1 cellular context compared by ENCODE assay signal in genomic region chr16:56970934-56971767, GRCh38.
TF ChIP-seq lines count a peak whose summit lies in the region.

No MANE protein-coding gene starts in this region.

TF ChIP-seq in GM12878, 131 proteins besides CTCF, POLR2A, EP300 and RAD21 (continues in another document):
- TF ChIP-seq, protein P1, sequence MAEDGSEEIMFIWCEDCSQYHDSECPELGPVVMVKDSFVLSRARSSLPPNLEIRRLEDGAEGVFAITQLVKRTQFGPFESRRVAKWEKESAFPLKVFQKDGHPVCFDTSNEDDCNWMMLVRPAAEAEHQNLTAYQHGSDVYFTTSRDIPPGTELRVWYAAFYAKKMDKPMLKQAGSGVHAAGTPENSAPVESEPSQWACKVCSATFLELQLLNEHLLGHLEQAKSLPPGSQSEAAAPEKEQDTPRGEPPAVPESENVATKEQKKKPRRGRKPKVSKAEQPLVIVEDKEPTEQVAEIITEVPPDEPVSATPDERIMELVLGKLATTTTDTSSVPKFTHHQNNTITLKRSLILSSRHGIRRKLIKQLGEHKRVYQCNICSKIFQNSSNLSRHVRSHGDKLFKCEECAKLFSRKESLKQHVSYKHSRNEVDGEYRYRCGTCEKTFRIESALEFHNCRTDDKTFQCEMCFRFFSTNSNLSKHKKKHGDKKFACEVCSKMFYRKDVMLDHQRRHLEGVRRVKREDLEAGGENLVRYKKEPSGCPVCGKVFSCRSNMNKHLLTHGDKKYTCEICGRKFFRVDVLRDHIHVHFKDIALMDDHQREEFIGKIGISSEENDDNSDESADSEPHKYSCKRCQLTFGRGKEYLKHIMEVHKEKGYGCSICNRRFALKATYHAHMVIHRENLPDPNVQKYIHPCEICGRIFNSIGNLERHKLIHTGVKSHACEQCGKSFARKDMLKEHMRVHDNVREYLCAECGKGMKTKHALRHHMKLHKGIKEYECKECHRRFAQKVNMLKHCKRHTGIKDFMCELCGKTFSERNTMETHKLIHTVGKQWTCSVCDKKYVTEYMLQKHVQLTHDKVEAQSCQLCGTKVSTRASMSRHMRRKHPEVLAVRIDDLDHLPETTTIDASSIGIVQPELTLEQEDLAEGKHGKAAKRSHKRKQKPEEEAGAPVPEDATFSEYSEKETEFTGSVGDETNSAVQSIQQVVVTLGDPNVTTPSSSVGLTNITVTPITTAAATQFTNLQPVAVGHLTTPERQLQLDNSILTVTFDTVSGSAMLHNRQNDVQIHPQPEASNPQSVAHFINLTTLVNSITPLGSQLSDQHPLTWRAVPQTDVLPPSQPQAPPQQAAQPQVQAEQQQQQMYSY (CRISPR knock-in tag; IDR thresholded peaks at IDR 0.05): no peak
- TF ChIP-seq MYC (IDR thresholded peaks at IDR 0.05; ENCODE audit: insufficient read depth, insufficient read length, insufficient replicate concordance, low read length, severe bottlenecking) (peak; percentile 26), IRF4 (IDR thresholded peaks at IDR 0.05; ENCODE audit: low read depth, low read length) (peak; percentile 38; the same call in 1 of the 2 replicates), TCF12 (IDR thresholded peaks at IDR 0.05; ENCODE audit: low read depth, low read length) (peak; percentile 88; the same call in 1 of the 2 replicates), CUX1 (IDR thresholded peaks at IDR 0.05; ENCODE audit: insufficient replicate concordance, low read depth, low read length) (peak; percentile 75), RELB (IDR thresholded peaks at IDR 0.05; ENCODE audit: low read depth) (peak; percentile 76), ZNF217 (IDR thresholded peaks at IDR 0.05) (peak; percentile 79; the same call in 1 of the 2 replicates), ZBTB4 (CRISPR knock-in tag; IDR thresholded peaks at IDR 0.05) (no peak), SKIL (IDR thresholded peaks at IDR 0.05; ENCODE audit: low read depth, poor library complexity, severe bottlenecking) (peak; percentile 45), RB1 (IDR thresholded peaks at IDR 0.05; ENCODE audit: borderline replicate concordance) (peak; percentile 39; the same call in 1 of the 2 replicates), TCF3 (IDR thresholded peaks at IDR 0.05; ENCODE audit: borderline replicate concordance, insufficient read depth, low read depth, low read length) (peak; percentile 85; the same call in 1 of the 2 replicates), IKZF2 (IDR thresholded peaks at IDR 0.05) (peak; percentile 81 to 86), USF1 (IDR thresholded peaks at IDR 0.05; ENCODE audit: borderline replicate concordance, extremely low read length, insufficient read depth, low read depth, low read length) (no peak), RELA (IDR thresholded peaks at IDR 0.05; ENCODE audit: borderline replicate concordance, partially characterized antibody) (peak; percentile 40), CBFB (IDR thresholded peaks at IDR 0.05; ENCODE audit: low read depth) (peak; percentile 37), SMC3 (IDR thresholded peaks at IDR 0.05; ENCODE audit: borderline replicate concordance, low read length) (peak; percentile 26; the same call in 1 of the 2 replicates), SMARCA5 (IDR thresholded peaks at IDR 0.05) (peak; percentile 96), NR2F1 (conservative IDR thresholded peaks at IDR 0.05) (peak; percentile 40; the same call in 1 of the 2 replicates), NBN (IDR thresholded peaks at IDR 0.05) (peak; percentile 80; the same call in 1 of the 2 replicates), CREM (IDR thresholded peaks at IDR 0.05; ENCODE audit: low read depth) (peak; percentile 74; the same call in 1 of the 2 replicates), HDGF (IDR thresholded peaks at IDR 0.05) (peak; percentile 88; the same call in 1 of the 2 replicates), PAX5 (IDR thresholded peaks at IDR 0.05; ENCODE audit: borderline replicate concordance, low read depth, low read length) (peak; percentile 64; the same call in 1 of the 2 replicates), YY1 (IDR thresholded peaks at IDR 0.05; ENCODE audit: low read depth, low read length) (peak; percentile 83), MTA2 (IDR thresholded peaks at IDR 0.05; ENCODE audit: low read depth) (peak; percentile 35; the same call in 1 of the 2 replicates), NFYA (IDR thresholded peaks at IDR 0.05; ENCODE audit: borderline replicate concordance, low read depth, low read length) (no peak)
- TF ChIP-seq, protein P2, sequence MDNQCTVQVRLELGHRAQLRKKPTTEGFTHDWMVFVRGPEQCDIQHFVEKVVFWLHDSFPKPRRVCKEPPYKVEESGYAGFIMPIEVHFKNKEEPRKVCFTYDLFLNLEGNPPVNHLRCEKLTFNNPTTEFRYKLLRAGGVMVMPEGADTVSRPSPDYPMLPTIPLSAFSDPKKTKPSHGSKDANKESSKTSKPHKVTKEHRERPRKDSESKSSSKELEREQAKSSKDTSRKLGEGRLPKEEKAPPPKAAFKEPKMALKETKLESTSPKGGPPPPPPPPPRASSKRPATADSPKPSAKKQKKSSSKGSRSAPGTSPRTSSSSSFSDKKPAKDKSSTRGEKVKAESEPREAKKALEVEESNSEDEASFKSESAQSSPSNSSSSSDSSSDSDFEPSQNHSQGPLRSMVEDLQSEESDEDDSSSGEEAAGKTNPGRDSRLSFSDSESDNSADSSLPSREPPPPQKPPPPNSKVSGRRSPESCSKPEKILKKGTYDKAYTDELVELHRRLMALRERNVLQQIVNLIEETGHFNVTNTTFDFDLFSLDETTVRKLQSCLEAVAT (IDR thresholded peaks at IDR 0.05): no peak
- TF ChIP-seq, protein P3, sequence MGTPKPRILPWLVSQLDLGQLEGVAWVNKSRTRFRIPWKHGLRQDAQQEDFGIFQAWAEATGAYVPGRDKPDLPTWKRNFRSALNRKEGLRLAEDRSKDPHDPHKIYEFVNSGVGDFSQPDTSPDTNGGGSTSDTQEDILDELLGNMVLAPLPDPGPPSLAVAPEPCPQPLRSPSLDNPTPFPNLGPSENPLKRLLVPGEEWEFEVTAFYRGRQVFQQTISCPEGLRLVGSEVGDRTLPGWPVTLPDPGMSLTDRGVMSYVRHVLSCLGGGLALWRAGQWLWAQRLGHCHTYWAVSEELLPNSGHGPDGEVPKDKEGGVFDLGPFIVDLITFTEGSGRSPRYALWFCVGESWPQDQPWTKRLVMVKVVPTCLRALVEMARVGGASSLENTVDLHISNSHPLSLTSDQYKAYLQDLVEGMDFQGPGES (IDR thresholded peaks at IDR 0.05): no peak
- TF ChIP-seq, protein P4, sequence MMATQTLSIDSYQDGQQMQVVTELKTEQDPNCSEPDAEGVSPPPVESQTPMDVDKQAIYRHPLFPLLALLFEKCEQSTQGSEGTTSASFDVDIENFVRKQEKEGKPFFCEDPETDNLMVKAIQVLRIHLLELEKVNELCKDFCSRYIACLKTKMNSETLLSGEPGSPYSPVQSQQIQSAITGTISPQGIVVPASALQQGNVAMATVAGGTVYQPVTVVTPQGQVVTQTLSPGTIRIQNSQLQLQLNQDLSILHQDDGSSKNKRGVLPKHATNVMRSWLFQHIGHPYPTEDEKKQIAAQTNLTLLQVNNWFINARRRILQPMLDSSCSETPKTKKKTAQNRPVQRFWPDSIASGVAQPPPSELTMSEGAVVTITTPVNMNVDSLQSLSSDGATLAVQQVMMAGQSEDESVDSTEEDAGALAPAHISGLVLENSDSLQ (IDR thresholded peaks at IDR 0.05): peak; percentile 94
